In genomic region chr15:79644091-79644490, GRCh38 we compare ENCODE assay signal across 10 cellular contexts.
DNase-seq lines count a peak whose midpoint lies in the region; ATAC-seq and TF ChIP-seq lines count a peak whose summit lies in the region.
"Had no signal": no experiment of that assay in that cellular context is flagged by ENCODE, and none has a peak within 500 bp of the region (broad histone marks: within the 10 kb centered on the region; RNA-seq: fewer than 3 reads in every experiment).

No MANE protein-coding gene starts in this region.

- no peak for TF ChIP-seq POLR2A in suprapubic skin (IDR thresholded peaks at IDR 0.05)

- H3K9me3 ChIP-seq in suprapubic skin, result peaks cover 13% of the 10 kb centered on the region

- ATAC-seq in Right ventricle myocardium superior (ENCODE audit: poor library complexity), result no peak
- ATAC-seq: left colon had no signal

- no peaks in the 10 kb centered on the region for H3K4me1 ChIP-seq in suprapubic skin

- TF ChIP-seq CTCF in astrocyte of the spinal cord (IDR thresholded peaks at IDR 0.05; ENCODE audit: low read depth, low read length) (no peak), suprapubic skin (IDR thresholded peaks at IDR 0.05) (no peak)

- DNase-seq in activated CD4-positive, alpha-beta T cell treated with anti-CD3 and anti-CD28 coated beads, Interleukin-2, amount 50 U/mL, for 48 hours, result peak; percentile 16 to 26
- no peak for DNase-seq in activated CD4-positive, alpha-beta T cell treated with anti-CD3 and anti-CD28 coated beads for 1 hour
- DNase-seq in M059J (ENCODE audit: low read depth) (peak; percentile 93), astrocyte of the spinal cord (ENCODE audit: low read depth, low spot score) (peak; percentile 65), non-pigmented ciliary epithelial cell (ENCODE audit: low read depth) (peak; percentile 41), Right ventricle myocardium superior (no peak), NCI-H187 treated with DMSO at 0.1 percent for 48 hours (lab: John Stamatoyannopoulos, UW) (no peak), suprapubic skin (ENCODE audit: low spot score in 2 of 2) (no peak)
- DNase-seq: left colon, NCI-H1105 treated with DMSO at 0.1 percent for 48 hours had no signal

- H3K36me3 ChIP-seq in suprapubic skin, result no peaks in the 10 kb centered on the region

- H3K27me3 ChIP-seq in suprapubic skin, result no peaks in the 10 kb centered on the region

- no peak for TF ChIP-seq EP300 in suprapubic skin (IDR thresholded peaks at IDR 0.05)

- intact Hi-C loops in Right ventricle myocardium superior (cut with DNase I), result no loop called here

- H3K27ac ChIP-seq in suprapubic skin, result no peak overlapping the region

- in situ Hi-C loops in astrocyte of the spinal cord (cut with HindIII; ENCODE audit: low sequenced_read_pairs), result no loop called here

- 37% methylated on average over 2 of the region's 2 CpGs for WGBS in suprapubic skin

- no peak overlapping the region for H3K4me3 ChIP-seq in astrocyte of the spinal cord (ENCODE audit: low read depth, low read length)
- no peak overlapping the region for H3K4me3 ChIP-seq in suprapubic skin

Comparison
In these comparisons a context has a peak if more than half of its experiments do, and no peak if none do; other contexts are left out.
1. DNase-seq: peak in activated CD4-positive, alpha-beta T cell treated with anti-CD3 and anti-CD28 coated beads, Interleukin-2, amount 50 U/mL, for 48 hours (2 of 2), M059J (single experiment), astrocyte of the spinal cord (single experiment) and non-pigmented ciliary epithelial cell (single experiment); none in activated CD4-positive, alpha-beta T cell treated with anti-CD3 and anti-CD28 coated beads for 1 hour (single experiment), Right ventricle myocardium superior (single experiment), NCI-H187 treated with DMSO at 0.1 percent for 48 hours (single experiment) and suprapubic skin (0 of 2).